17 cellular contexts compared by ENCODE assay signal in genomic region chr4:122364700-122365404, GRCh38. TPM values are rescaled to one million over a fixed set of nuclear protein-coding genes. Genes with fewer than 3 reads are reported as not detected.
DNase-seq lines count a peak whose midpoint lies in the region; ATAC-seq, FAIRE-seq and TF ChIP-seq lines count a peak whose summit lies in the region.
"Had no signal": no experiment of that assay in that cellular context is flagged by ENCODE, and none has a peak within 500 bp of the region (broad histone marks: within the 10 kb centered on the region; RNA-seq: fewer than 3 reads in every experiment).

No MANE protein-coding gene starts in this region.

- TF ChIP-seq EP300 in HepG2 (IDR thresholded peaks at IDR 0.05; ENCODE audit: low read depth in 2 of 2, low read length in 2 of 2) = no peak
- TF ChIP-seq EP300 in HepG2 (CRISPR knock-in tag; IDR thresholded peaks at IDR 0.05; ENCODE audit: borderline replicate concordance) = no peak
- no peak for TF ChIP-seq EP300 in transverse colon (IDR thresholded peaks at IDR 0.05; ENCODE audit: low read depth)

- peak overlapping the region in 1 of 2 donors; percentile 27 for H3K4me3 Mint-ChIP-seq in effector memory CD8-positive, alpha-beta T cell
- H3K4me3 Mint-ChIP-seq: activated naive CD8-positive, alpha-beta T cell treated with anti-CD3 and anti-CD28 coated beads, Interleukin-2, amount 50 U/mL, for 24 hours had no signal

- peaks cover 11% of the 10 kb centered on the region for H3K4me1 ChIP-seq in HepG2 (ENCODE audit: insufficient read depth, low read length)
- no peaks in the 10 kb centered on the region for H3K4me1 ChIP-seq in right lobe of liver
- H3K4me1 ChIP-seq in transverse colon = no peaks in the 10 kb centered on the region
- H3K4me1 ChIP-seq: stomach had no signal

- no peaks in the 10 kb centered on the region for H4K20me1 ChIP-seq in HepG2 (ENCODE audit: insufficient read depth, low read length)

- TF ChIP-seq RAD21 in HepG2 (CRISPR knock-in tag; IDR thresholded peaks at IDR 0.05) = no peak

- 74% methylated on average over 15 of the region's 18 CpGs for WGBS in HepG2 (ENCODE audit: low lambda C conversion rate)
- WGBS in right lobe of liver (ENCODE audit: insufficient coverage, low coverage, low lambda C conversion rate, missing lambda C conversion rate) = 95% methylated on average over 4 of the region's 18 CpGs
- WGBS in transverse colon (ENCODE audit: low coverage in 1 of 2), 2 donors = 80 to 85% methylated on average over 3 to 18 of the region's 18 CpGs

- no peak overlapping the region for H3K9ac ChIP-seq in HepG2 (ENCODE audit: insufficient read depth, low read depth, low read length)

- H3K27me3 ChIP-seq in HepG2 (ENCODE audit: control insufficient read depth in 1 of 2, insufficient read depth in 2 of 2, low read length in 2 of 2) = no peaks in the 10 kb centered on the region
- no peaks in the 10 kb centered on the region for H3K27me3 ChIP-seq in right lobe of liver
- H3K27me3 ChIP-seq in transverse colon = no peaks in the 10 kb centered on the region
- H3K27me3 ChIP-seq: stomach had no signal

- CTCF ChIA-PET in HepG2 (lab: Yijun Ruan, JAX; ENCODE audit: low intra/inter-chr PET ratio, low total read pairs) = no interaction called here

- intact Hi-C loops in HepG2 (cut with micrococcal nuclease; ENCODE audit: unreplicated experiment) (no loop called here), right lobe of liver (cut with DNase I) (no loop called here), transverse colon (cut with DNase I; ENCODE audit: low total_unique reads) (no loop called here)

- no peak for TF ChIP-seq POLR2A in HepG2 (IDR thresholded peaks at IDR 0.05; ENCODE audit: insufficient read depth in 1 of 2, low read depth in 2 of 2, low read length in 2 of 2)
- no peak for TF ChIP-seq POLR2A in right lobe of liver (IDR thresholded peaks at IDR 0.05)
- no peak for TF ChIP-seq POLR2A in transverse colon (IDR thresholded peaks at IDR 0.05)

- ATAC-seq in HepG2 (peak; percentile 98), right lobe of liver (no peak)
- peak; percentile 45 for ATAC-seq in effector memory CD8-positive, alpha-beta T cell (replicated peaks)
- ATAC-seq: activated naive CD8-positive, alpha-beta T cell treated with anti-CD3 and anti-CD28 coated beads, Interleukin-2, amount 50 U/mL, for 24 hours had no signal

- H3K9me3 Mint-ChIP-seq in effector memory CD8-positive, alpha-beta T cell = peaks cover 7 to 15% of the 10 kb centered on the region in 2 donors

- in situ Hi-C loops in HepG2 (cut with HindIII; ENCODE audit: extremely low pct_ligation_motif_present, low pct_unique_long_range_greater_than_20kb) = no loop called here
- in situ Hi-C loops in transverse colon (cut with MboI; ENCODE audit: low pct_ligation_motif_present in 1 of 4, low pct_unique_long_range_greater_than_20kb in 1 of 4, low sequenced_read_pairs in 3 of 4) = no loop called here

- H3K4me2 ChIP-seq in HepG2 (ENCODE audit: low read depth, low read length) = peak overlapping the region; percentile 62

- no TSS peak for BruUV-seq in HepG2 (replicated peaks; lab: Mats Ljungman, UMichigan)

- H3K27ac Mint-ChIP-seq in effector memory CD8-positive, alpha-beta T cell = no peak overlapping the region
- H3K27ac Mint-ChIP-seq: activated naive CD8-positive, alpha-beta T cell treated with anti-CD3 and anti-CD28 coated beads, Interleukin-2, amount 50 U/mL, for 24 hours had no signal

- no peak overlapping the region for H3K27ac ChIP-seq in HepG2 (ENCODE audit: extremely low read length, insufficient read depth, low read length)
- no peak overlapping the region for H3K27ac ChIP-seq in right lobe of liver
- H3K27ac ChIP-seq in transverse colon = no peak overlapping the region
- H3K27ac ChIP-seq: stomach had no signal

- peaks cover 11% of the 10 kb centered on the region for H3K36me3 Mint-ChIP-seq in effector memory CD8-positive, alpha-beta T cell (ENCODE audit: insufficient read depth)

- peaks cover 0 to 2% of the 10 kb centered on the region in 2 donors for H3K4me1 Mint-ChIP-seq in effector memory CD8-positive, alpha-beta T cell (ENCODE audit: low read depth in 2 of 2)
- H3K4me1 Mint-ChIP-seq: activated naive CD8-positive, alpha-beta T cell treated with anti-CD3 and anti-CD28 coated beads, Interleukin-2, amount 50 U/mL, for 24 hours had no signal

- no peaks in the 10 kb centered on the region for H3K36me3 ChIP-seq in HepG2 (replicated peaks in 1 of 2; ENCODE audit: control insufficient read depth in 1 of 2, insufficient read depth in 2 of 2, low read length in 2 of 2)
- peaks cover 0 to 12% (median 3%) of the 10 kb centered on the region in 4 donors for H3K36me3 ChIP-seq in right lobe of liver
- H3K36me3 ChIP-seq in transverse colon = peaks cover 0 to 25% (median 6%) of the 10 kb centered on the region in 4 donors

- TF ChIP-seq CTCF in HepG2 (CRISPR knock-in tag; IDR thresholded peaks at IDR 0.05) (no peak), right lobe of liver (IDR thresholded peaks at IDR 0.05) (no peak), transverse colon (IDR thresholded peaks at IDR 0.05) (no peak), D721Med (IDR thresholded peaks at IDR 0.05; ENCODE audit: insufficient read depth, missing control alignments) (no peak)

- peak overlapping the region in 1 of 3 experiments; percentile 40; a peak in 3 of 6 replicates for H3K4me3 ChIP-seq in HepG2 (replicated peaks in 1 of 3; ENCODE audit: insufficient read depth in 1 of 3, low read depth in 2 of 3, low read length in 3 of 3)
- H3K4me3 ChIP-seq in right lobe of liver = no peak overlapping the region
- no peak overlapping the region for H3K4me3 ChIP-seq in transverse colon
- H3K4me3 ChIP-seq: stomach had no signal

- DNase-seq in HepG2 (ENCODE audit: low spot score) (peak; percentile 58), right lobe of liver (no peak), NCI-H748 (lab: John Stamatoyannopoulos, UW; ENCODE audit: unreplicated experiment) (peak; percentile 79), transverse colon (peak; percentile 12), NCI-H2107 (lab: John Stamatoyannopoulos, UW) (no peak), D721Med (ENCODE audit: insufficient read length, low spot score) (no peak), NCI-H2196 treated with DMSO at 0.1 percent for 48 hours (lab: John Stamatoyannopoulos, UW; ENCODE audit: unreplicated experiment) (no peak)
- no peak for DNase-seq in effector memory CD8-positive, alpha-beta T cell
- DNase-seq: activated naive CD8-positive, alpha-beta T cell treated with anti-CD3 and anti-CD28 coated beads, Interleukin-2, amount 50 U/mL, for 24 hours; NCI-H1417 treated with DMSO at 0.1 percent for 48 hours; retina; stomach had no signal

- no peaks in the 10 kb centered on the region for H3K79me2 ChIP-seq in HepG2 (ENCODE audit: insufficient read depth, low read length)

- H3K9me3 ChIP-seq in HepG2 (ENCODE audit: low read length) = no peaks in the 10 kb centered on the region
- H3K9me3 ChIP-seq in right lobe of liver = no peaks in the 10 kb centered on the region
- peaks cover 0 to 5% of the 10 kb centered on the region in 2 donors for H3K9me3 ChIP-seq in transverse colon

- H3K27me3 Mint-ChIP-seq in effector memory CD8-positive, alpha-beta T cell = no peaks in the 10 kb centered on the region
- H3K27me3 Mint-ChIP-seq: activated naive CD8-positive, alpha-beta T cell treated with anti-CD3 and anti-CD28 coated beads, Interleukin-2, amount 50 U/mL, for 24 hours had no signal

- FAIRE-seq in HepG2 (lab: Jason Lieb, UNC) (no peak), D721Med (lab: Jason Lieb, UNC) (no peak)
- FAIRE-seq: islet of Langerhans had no signal

- POLR2A ChIA-PET in HepG2 (lab: Yijun Ruan, JAX) = no interaction called here

- H2AFZ ChIP-seq in HepG2 (ENCODE audit: low read length) = no peak overlapping the region

TF ChIP-seq in HepG2, 621 proteins besides CTCF, POLR2A, EP300 and RAD21 (continues in another document):
- TF ChIP-seq TEAD3 (CRISPR knock-in tag; optimal IDR thresholded peaks at IDR 0.05; ENCODE audit: borderline replicate concordance) (peak; percentile 21), FOSL2 (CRISPR knock-in tag; IDR thresholded peaks at IDR 0.05) (0 out of 2 replicates have a peak, but pooled peaks have one; percentile 25), FOXA3 (CRISPR knock-in tag; IDR thresholded peaks at IDR 0.05) (peak; percentile 69), FOXO4 (CRISPR knock-in tag; conservative IDR thresholded peaks at IDR 0.05) (no peak)

RNA-seq across cellular contexts. Expression of gene ADAD1, which starts 14.0 kb away (rescaled TPM):
- total RNA-seq in HepG2 (2016; rRNA removed; fragmentation: Illumina TruSeq; extraction: Trizol) (not detected in 2 replicates), right lobe of liver (not detected), transverse colon (not detected)
- total RNA-seq in HepG2 (2016; cell fraction: cytosol; rRNA removed; fragmentation: Illumina TruSeq; extraction: Trizol; ENCODE audit: low read depth) = not detected in 2 replicates
- not detected in 2 replicates for total RNA-seq in HepG2 (2016; cell fraction: insoluble cytoplasmic fraction; rRNA removed; fragmentation: Illumina TruSeq; extraction: Trizol)
- total RNA-seq in HepG2 (2016; cell fraction: membrane; rRNA removed; fragmentation: Illumina TruSeq; extraction: Trizol) = not detected in 2 replicates
- not detected in 2 replicates for total RNA-seq in HepG2 (2016; cell fraction: nucleus; rRNA removed; fragmentation: Illumina TruSeq; extraction: Trizol)
- not detected in 2 replicates for polyA plus RNA-seq in HepG2 (2011; rRNA removed)
- not detected in 2 replicates for polyA plus RNA-seq in HepG2 (2011; cell fraction: cytosol; rRNA removed)
- not detected in 2 replicates for polyA plus RNA-seq in HepG2 (2011; cell fraction: nucleus; rRNA removed)
- not detected in 2 replicates for polyA plus RNA-seq in HepG2 (2012)
- not detected in 2 replicates for polyA plus RNA-seq in HepG2 (2016; cell fraction: cytosol; fragmentation: Illumina TruSeq; extraction: Trizol; ENCODE audit: low read depth)
- not detected in 2 replicates for polyA plus RNA-seq in HepG2 (2016; cell fraction: insoluble cytoplasmic fraction; fragmentation: Illumina TruSeq; extraction: Trizol; ENCODE audit: low read depth)
- polyA plus RNA-seq in HepG2 (2016; cell fraction: membrane; fragmentation: Illumina TruSeq; extraction: Trizol; ENCODE audit: low read depth) = not detected in 2 replicates
- polyA plus RNA-seq in HepG2 (2016; cell fraction: nucleus; fragmentation: Illumina TruSeq; extraction: Trizol; ENCODE audit: insufficient read depth, low read depth) = not detected in 2 replicates
- polyA minus RNA-seq in HepG2 (2011; rRNA and poly(A)+ RNA removed; ENCODE audit: low replicate concordance) = not detected in 2 replicates
- polyA minus RNA-seq in HepG2 (2011; cell fraction: cytosol; rRNA and poly(A)+ RNA removed) = not detected in 2 replicates
- polyA minus RNA-seq in HepG2 (2011; cell fraction: nucleus; rRNA and poly(A)+ RNA removed) = not detected in 2 replicates
- total RNA-seq: fibroblast of lung; myocyte; OCI-LY7; stomach; T-helper 2 cell treated with Interferon-gamma antibody and Interleukin-4, amounts not matched to agents 100 ng/mL and 5 ng/mL, for 36 hours had no signal
- polyA plus RNA-seq: fibroblast of lung, stomach had no signal

Comparison
In these comparisons a context has a peak if more than half of its experiments do, and no peak if none do; other contexts are left out.
1. ATAC-seq: peak in HepG2 (single experiment) and effector memory CD8-positive, alpha-beta T cell (single experiment); none in right lobe of liver (0 of 4).
2. DNase-seq: peak in HepG2 (single experiment), NCI-H748 (single experiment) and transverse colon (single experiment); none in right lobe of liver (0 of 3), effector memory CD8-positive, alpha-beta T cell (0 of 3), NCI-H2107 (single experiment), D721Med (single experiment) and NCI-H2196 treated with DMSO at 0.1 percent for 48 hours (single experiment).